28 cellular contexts compared by ENCODE assay signal in the genomic region with DNA sequence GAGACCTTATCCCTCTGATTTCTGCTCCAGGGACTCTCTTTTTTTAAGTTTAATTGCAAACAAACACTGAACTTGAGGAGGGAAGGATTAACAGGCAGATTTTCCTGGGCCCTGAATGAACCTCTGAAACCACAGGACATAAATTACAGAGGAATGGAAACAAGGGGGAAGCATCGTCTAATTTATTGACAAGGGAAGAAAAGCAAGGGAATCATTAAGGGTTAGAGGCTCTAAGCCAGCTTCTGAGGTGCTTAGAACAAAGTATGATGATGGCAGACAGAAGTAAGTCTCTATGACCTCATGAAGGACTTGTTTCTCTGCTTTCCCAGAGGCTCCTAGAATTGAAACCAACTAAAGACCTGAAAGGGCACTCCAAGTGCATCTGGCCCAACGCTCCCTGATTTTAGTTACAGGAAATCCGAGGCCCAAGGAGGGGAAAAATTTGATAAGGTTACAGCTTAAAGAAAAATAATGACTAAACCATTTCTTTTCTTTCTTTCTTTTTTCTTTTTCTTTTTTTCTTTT.
"Had no signal": no experiment of that assay in that cellular context is flagged by ENCODE, and none has a peak within 500 bp of the region (broad histone marks: within the 10 kb centered on the region; RNA-seq: fewer than 3 reads in every experiment).

No MANE protein-coding gene starts in this region.

- H3K4me1 ChIP-seq: prostate gland, sigmoid colon had no signal

- H3K27ac ChIP-seq: neutrophil, sigmoid colon, vagina had no signal

- H3K27ac Mint-ChIP-seq: activated B cell treated with CpG ODN at 0.5 μM for 24 hours; activated CD8-positive, alpha-beta memory T cell treated with anti-CD3 and anti-CD28 coated beads, Interleukin-2, amount 10 ng/mL, durations not matched to agents 7 days and 5 days; activated CD8-positive, alpha-beta T cell treated with anti-CD3 and anti-CD28 coated beads, Interleukin-2, amount 10 ng/mL, durations not matched to agents 7 days and 5 days; activated naive CD4-positive, alpha-beta T cell treated with anti-CD3 and anti-CD28 coated beads, Interleukin-2, amount 50 U/mL, for 24 hours; activated naive CD8-positive, alpha-beta T cell treated with anti-CD3 and anti-CD28 coated beads, Interleukin-2, amount 50 U/mL, for 24 hours; activated T-helper 2 cell treated with anti-CD3 and anti-CD28 coated beads, Interferon-gamma antibody, Interleukin-2, Interleukin-4, amounts not matched to agents 10 μg/mL and 5 μg/mL and 100 μg/mL, durations not matched to agents 14 hours and 24 hours and 36 hours; natural killer cell treated with Interleukin-12 subunit alpha and Interleukin-12 subunit beta and Interleukin-15 and Interleukin-18, amount 100 ng/mL, for 72 hours; stimulated activated effector memory CD8-positive, alpha-beta T cell treated with anti-CD3 and anti-CD28 coated beads, Interleukin-12 subunit alpha, Interleukin-12 subunit beta, amount 100 ng/mL, for 72 hours; stimulated activated naive CD8-positive, alpha-beta T cell treated with anti-CD3 and anti-CD28 coated beads, Interleukin-15, Interleukin-2, amounts not matched to agents 100 ng/mL and 50 ng/mL, for 24 hours; T-helper 2 cell treated with Interferon-gamma antibody and Interleukin-4, amounts not matched to agents 5 μg/mL and 100 μg/mL, for 36 hours had no signal

- H3K36me3 Mint-ChIP-seq: activated CD8-positive, alpha-beta memory T cell treated with anti-CD3 and anti-CD28 coated beads, Interleukin-2, amount 10 ng/mL, durations not matched to agents 7 days and 5 days; activated naive CD4-positive, alpha-beta T cell treated with anti-CD3 and anti-CD28 coated beads, Interleukin-2, amount 50 U/mL, for 24 hours; natural killer cell treated with Interleukin-12 subunit alpha and Interleukin-12 subunit beta and Interleukin-15 and Interleukin-18, amount 100 ng/mL, for 72 hours; stimulated activated effector memory CD8-positive, alpha-beta T cell treated with anti-CD3 and anti-CD28 coated beads, Interleukin-12 subunit alpha, Interleukin-12 subunit beta, amount 100 ng/mL, for 72 hours had no signal

- H3K4me3 Mint-ChIP-seq: activated B cell treated with CpG ODN at 0.5 μM for 24 hours; activated CD8-positive, alpha-beta memory T cell treated with anti-CD3 and anti-CD28 coated beads, Interleukin-2, amount 10 ng/mL, durations not matched to agents 7 days and 5 days; activated CD8-positive, alpha-beta T cell treated with anti-CD3 and anti-CD28 coated beads, Interleukin-2, amount 10 ng/mL, durations not matched to agents 7 days and 5 days; activated naive CD4-positive, alpha-beta T cell treated with anti-CD3 and anti-CD28 coated beads, Interleukin-2, amount 50 U/mL, for 24 hours; activated naive CD8-positive, alpha-beta T cell treated with anti-CD3 and anti-CD28 coated beads, Interleukin-2, amount 50 U/mL, for 24 hours; central memory CD8-positive, alpha-beta T cell; natural killer cell treated with Interleukin-12 subunit alpha and Interleukin-12 subunit beta and Interleukin-15 and Interleukin-18, amount 100 ng/mL, for 72 hours; stimulated activated effector memory CD8-positive, alpha-beta T cell treated with anti-CD3 and anti-CD28 coated beads, Interleukin-12 subunit alpha, Interleukin-12 subunit beta, amount 100 ng/mL, for 72 hours; stimulated activated naive CD8-positive, alpha-beta T cell treated with anti-CD3 and anti-CD28 coated beads, Interleukin-15, Interleukin-2, amounts not matched to agents 100 ng/mL and 50 ng/mL, for 24 hours; T-helper 2 cell treated with Interferon-gamma antibody and Interleukin-4, amounts not matched to agents 5 μg/mL and 100 μg/mL, for 36 hours had no signal

- ATAC-seq: activated CD8-positive, alpha-beta memory T cell treated with anti-CD3 and anti-CD28 coated beads, Interleukin-2, amount 10 ng/mL, durations not matched to agents 7 days and 5 days; activated CD8-positive, alpha-beta T cell treated with anti-CD3 and anti-CD28 coated beads, Interleukin-2, amount 10 ng/mL, durations not matched to agents 7 days and 5 days; activated naive CD8-positive, alpha-beta T cell treated with anti-CD3 and anti-CD28 coated beads, Interleukin-2, amount 50 U/mL, for 24 hours; stimulated activated effector memory CD8-positive, alpha-beta T cell treated with anti-CD3 and anti-CD28 coated beads, Interleukin-12 subunit alpha, Interleukin-12 subunit beta, amount 100 ng/mL, for 72 hours had no signal

- H3K4me1 Mint-ChIP-seq: activated B cell treated with CpG ODN at 0.5 μM for 24 hours; activated CD8-positive, alpha-beta memory T cell treated with anti-CD3 and anti-CD28 coated beads, Interleukin-2, amount 10 ng/mL, durations not matched to agents 7 days and 5 days; activated naive CD4-positive, alpha-beta T cell treated with anti-CD3 and anti-CD28 coated beads, Interleukin-2, amount 50 U/mL, for 24 hours; activated naive CD8-positive, alpha-beta T cell treated with anti-CD3 and anti-CD28 coated beads, Interleukin-2, amount 50 U/mL, for 24 hours; central memory CD8-positive, alpha-beta T cell; stimulated activated effector memory CD8-positive, alpha-beta T cell treated with anti-CD3 and anti-CD28 coated beads, Interleukin-12 subunit alpha, Interleukin-12 subunit beta, amount 100 ng/mL, for 72 hours had no signal

- H3K9me3 Mint-ChIP-seq: activated B cell treated with CpG ODN at 0.5 μM for 24 hours; activated naive CD8-positive, alpha-beta T cell treated with anti-CD3 and anti-CD28 coated beads, Interleukin-2, amount 50 U/mL, for 24 hours; activated T-helper 2 cell treated with anti-CD3 and anti-CD28 coated beads, Interferon-gamma antibody, Interleukin-2, Interleukin-4, amounts not matched to agents 10 μg/mL and 5 μg/mL and 100 μg/mL, durations not matched to agents 14 hours and 24 hours and 36 hours; central memory CD8-positive, alpha-beta T cell; natural killer cell treated with Interleukin-12 subunit alpha and Interleukin-12 subunit beta and Interleukin-15 and Interleukin-18, amount 100 ng/mL, for 72 hours; stimulated activated effector memory CD8-positive, alpha-beta T cell treated with anti-CD3 and anti-CD28 coated beads, Interleukin-12 subunit alpha, Interleukin-12 subunit beta, amount 100 ng/mL, for 72 hours; stimulated activated naive CD8-positive, alpha-beta T cell treated with anti-CD3 and anti-CD28 coated beads, Interleukin-15, Interleukin-2, amounts not matched to agents 100 ng/mL and 50 ng/mL, for 24 hours; T-helper 2 cell treated with Interferon-gamma antibody and Interleukin-4, amounts not matched to agents 5 μg/mL and 100 μg/mL, for 36 hours had no signal

- H3K4me3 ChIP-seq: ovary, prostate gland, sigmoid colon, thoracic aorta, vagina had no signal

- DNase-seq: activated B cell treated with CpG ODN at 0.5 μM for 24 hours; activated CD8-positive, alpha-beta memory T cell treated with anti-CD3 and anti-CD28 coated beads, Interleukin-2, amount 10 ng/mL, durations not matched to agents 7 days and 5 days; activated CD8-positive, alpha-beta T cell treated with anti-CD3 and anti-CD28 coated beads, Interleukin-2, amount 10 ng/mL, durations not matched to agents 7 days and 5 days; activated naive CD8-positive, alpha-beta T cell treated with anti-CD3 and anti-CD28 coated beads, Interleukin-2, amount 50 U/mL, for 24 hours; activated T-cell treated with anti-CD3 and anti-CD28 coated beads, Interleukin-2, amount 50 U/mL, for 48 hours; amygdala; effector CD8-positive, alpha-beta T cell; foreskin fibroblast; head of caudate nucleus; hippocampal formation; left colon; ovary; retina; sigmoid colon; stimulated activated CD4-positive, alpha-beta T cell treated with anti-CD3 and anti-CD28 coated beads, Interleukin-4, amount 100 ng/mL, for 24 hours; T-helper 1 cell; trophoblast cell had no signal

- H3K27me3 ChIP-seq: ovary, sigmoid colon, vagina had no signal

- H3K9me3 ChIP-seq: neutrophil, ovary, prostate gland, sigmoid colon, thoracic aorta, vagina had no signal

- H3K36me3 ChIP-seq: neutrophil, ovary, prostate gland, sigmoid colon, thoracic aorta, vagina had no signal
